8 cellular contexts compared by ENCODE assay signal in the genomic region with DNA sequence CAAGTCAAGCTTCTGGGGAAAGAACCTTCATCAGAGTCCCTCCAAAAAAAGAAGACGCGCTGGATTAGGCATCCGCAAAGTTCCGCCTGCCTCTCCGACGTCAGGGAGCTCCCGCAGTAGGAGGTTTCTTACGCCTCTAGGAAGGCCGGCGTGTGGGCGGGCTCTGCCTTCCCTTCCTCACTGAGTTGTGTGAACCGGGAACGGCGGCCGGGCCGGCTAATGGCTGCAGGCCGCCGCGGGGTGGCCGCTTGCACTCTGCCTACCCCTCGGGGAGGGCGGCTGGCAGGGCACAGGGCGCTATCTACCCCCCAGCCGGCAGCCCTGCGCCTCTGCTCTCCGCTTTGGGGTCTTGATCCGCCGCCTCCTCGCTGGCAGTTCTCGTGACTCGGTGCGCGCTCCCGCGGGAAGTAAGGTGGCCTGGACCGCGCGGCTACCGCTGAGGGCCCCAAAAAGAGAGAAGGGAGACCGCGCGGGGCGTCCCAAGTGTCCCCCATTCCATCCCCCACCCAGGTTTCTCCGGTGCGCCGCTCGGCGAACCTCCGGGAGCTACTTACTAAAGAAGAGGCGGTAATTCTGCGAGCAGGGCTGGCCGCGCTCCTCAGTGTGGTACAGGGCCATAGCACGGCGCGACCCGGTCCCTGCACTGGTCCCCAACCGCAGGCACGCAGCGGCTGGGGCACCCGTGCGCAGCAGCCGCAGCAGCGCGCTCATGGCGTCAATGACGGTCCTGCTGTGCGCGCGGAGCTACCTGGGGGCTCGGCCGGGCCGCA. TPM values are rescaled to one million over a fixed set of nuclear protein-coding genes. Genes with fewer than 3 reads are reported as not detected.
DNase-seq lines count a peak whose midpoint lies in the region; ATAC-seq and TF ChIP-seq lines count a peak whose summit lies in the region.

Gene PPA2 (minus strand): TSS at position 723 of the 770 bp plus-strand sequence. CDS start 12 bp downstream, at position 711.

- H3K9me3 ChIP-seq in SJSA1 (replicated peaks), result no peaks in the 10 kb centered on the region
- H3K9me3 ChIP-seq in neuron (ENCODE audit: low read length), result no peaks in the 10 kb centered on the region

- ATAC-seq in foreskin keratinocyte, result peak; percentile 86

- H3K27ac ChIP-seq in SJSA1 (peak within 1 kb of the TSS; percentile 90), foreskin keratinocyte (peak within 1 kb of the TSS; percentile 82)

- H3K36me3 ChIP-seq in SJSA1 (peaks cover 8% of the 10 kb centered on the region), neuron (ENCODE audit: insufficient read depth, low read length) (peaks cover 2% of the 10 kb centered on the region)

- H3K4me1 ChIP-seq in SJSA1 (replicated peaks), result peaks cover 21% of the 10 kb centered on the region
- H3K4me1 ChIP-seq in foreskin keratinocyte, result peaks cover 9% of the 10 kb centered on the region
- peaks cover 10% of the 10 kb centered on the region for H3K4me1 ChIP-seq in neuron (ENCODE audit: insufficient read depth, low read length)

- H3K27me3 ChIP-seq in SJSA1 (replicated peaks) (no peaks in the 10 kb centered on the region), foreskin keratinocyte (no peaks in the 10 kb centered on the region), neuron (ENCODE audit: insufficient read depth, low read length) (no peaks in the 10 kb centered on the region)

- TF ChIP-seq CTCF in foreskin keratinocyte (conservative IDR thresholded peaks at IDR 0.05), result no peak

- in situ Hi-C loops in G401 (cut with HindIII; ENCODE audit: low sequenced_read_pairs), result no loop called here

- peak within 1 kb of the TSS; percentile 67 for H2AFZ ChIP-seq in neuron (ENCODE audit: low read depth, low read length)

- H3K4me3 ChIP-seq in SJSA1 (peak within 1 kb of the TSS; percentile 89), neuron (ENCODE audit: low read length) (peak within 1 kb of the TSS; percentile 67)

- DNase-seq in G401 (ENCODE audit: low spot score) (peak; percentile 84), GOT3 (lab: John Stamatoyannopoulos, UW) (peak; percentile 50), LHCN-M2 (ENCODE audit: low read depth) (peak; percentile 87), SJSA1 (ENCODE audit: low read depth in 1 of 2, low spot score in 2 of 2) (peak; percentile 85 to 93), foreskin keratinocyte (peak; percentile 75 to 86), stromal cell of bone marrow (ENCODE audit: low read depth) (peak; percentile 86)
- DNase-seq in activated naive CD4-positive, alpha-beta T cell (lab: John Stamatoyannopoulos, UW), result peak; percentile 57 to 75 (median 63)

RNA-seq across cellular contexts. Expression of gene PPA2, which starts in this region (rescaled TPM):
- total RNA-seq in G401 (2014; rRNA removed; shearing (Covaris generic)), result 203 and 214 TPM in 2 replicates
- total RNA-seq in LHCN-M2 (2014; rRNA removed), result 95.8 and 135 TPM in 2 replicates
- 53.0 TPM for polyA plus RNA-seq in LHCN-M2 (2012)
- 104 and 151 TPM in 2 replicates for total RNA-seq in SJSA1 (2014; rRNA removed; shearing (Covaris generic))
- 125 and 127 TPM in 2 replicates for total RNA-seq in foreskin keratinocyte
- polyA plus RNA-seq in foreskin keratinocyte, result 118 and 144 TPM in 2 replicates

Comparison
In these comparisons a context has a peak if more than half of its experiments do, and no peak if none do; other contexts are left out.
1. Peak in every context shown above with its lines: DNase-seq, ATAC-seq, H3K4me3 ChIP-seq and H3K27ac ChIP-seq.